In genomic region chr16:75097941-75098897, GRCh38 we compare ENCODE assay signal across 8 cellular contexts. TPM values are rescaled to one million over a fixed set of nuclear protein-coding genes. Genes with fewer than 3 reads are reported as not detected.
DNase-seq lines count a peak whose midpoint lies in the region; ATAC-seq and TF ChIP-seq lines count a peak whose summit lies in the region.

No MANE protein-coding gene starts in this region.

- no peaks in the 10 kb centered on the region for H3K9me3 Mint-ChIP-seq in activated B cell treated with CpG ODN at 0.5 μM for 24 hours

- no peak overlapping the region for H3K4me3 Mint-ChIP-seq in activated B cell treated with CpG ODN at 0.5 μM for 24 hours

- POLR2A ChIA-PET in activated B cell treated with CpG ODN at 0.5 μM for 24 hours (lab: Charles Lee), result interaction anchor here (0.6 kb wide), 1 partner anchor 124 kb away, joined by 3 read pairs; no protein-coding TSS in a partner anchor

- intact Hi-C loops in activated B cell treated with CpG ODN at 0.5 μM for 24 hours (cut with micrococcal nuclease), result no loop called here

- no peaks in the 10 kb centered on the region for H3K36me3 Mint-ChIP-seq in activated B cell treated with CpG ODN at 0.5 μM for 24 hours (ENCODE audit: low read depth)

- H3K27me3 Mint-ChIP-seq in activated B cell treated with CpG ODN at 0.5 μM for 24 hours, result peaks cover 11% of the 10 kb centered on the region

- peak; percentile 49 for ATAC-seq in GM21737 (IDR thresholded peaks at IDR 0.05; ENCODE audit: unreplicated experiment)
- peak; percentile 47 for ATAC-seq in activated B cell treated with CpG ODN at 0.5 μM for 24 hours (ENCODE audit: low read depth)
- no peak for ATAC-seq in HG03439 (IDR thresholded peaks at IDR 0.05; ENCODE audit: unreplicated experiment)
- ATAC-seq in GM18511 (IDR thresholded peaks at IDR 0.05; ENCODE audit: unreplicated experiment), result no peak

- H3K27ac Mint-ChIP-seq in activated B cell treated with CpG ODN at 0.5 μM for 24 hours, result no peak overlapping the region

- DNase-seq in activated B cell treated with CpG ODN at 0.5 μM for 24 hours (no peak), NCI-H69 (lab: John Stamatoyannopoulos, UW) (no peak), HUDEP-2 (lab: John Stamatoyannopoulos, UW; ENCODE audit: unreplicated experiment in 76 of 76) (no peak)
- peak; percentile 53 for DNase-seq in effector CD4-positive, alpha-beta T cell
- DNase-seq in stimulated activated CD4-positive, alpha-beta T cell treated with anti-CD3 and anti-CD28 coated beads, TNF-alpha, amount 100 ng/mL, for 24 hours (ENCODE audit: low read depth in 3 of 3), result peak; percentile 51 to 78 (median 53)

- CTCF ChIA-PET in activated B cell treated with CpG ODN at 0.5 μM for 24 hours (lab: Charles Lee), result interaction anchor here (1.0 to 1.6 kb wide), 2 partner anchors 13 kb away, joined by 3 to 8 read pairs; no protein-coding TSS in a partner anchor

- peaks cover 18% of the 10 kb centered on the region for H3K4me1 Mint-ChIP-seq in activated B cell treated with CpG ODN at 0.5 μM for 24 hours

- no peak for TF ChIP-seq CTCF in activated B cell treated with CpG ODN at 0.5 μM for 24 hours (IDR thresholded peaks at IDR 0.05)

RNA-seq across cellular contexts. Expression of gene LDHD, which starts 18.4 kb away (rescaled TPM):
- not detected in 2 replicates for total RNA-seq in activated B cell treated with CpG ODN at 0.5 μM for 24 hours

RNA-seq across cellular contexts. Expression of gene ZFP1, which starts 50.1 kb away (rescaled TPM):
- 15.4 and 18.5 TPM in 2 replicates for total RNA-seq in activated B cell treated with CpG ODN at 0.5 μM for 24 hours

Comparison
In these comparisons a context has a peak if more than half of its experiments do, and no peak if none do; other contexts are left out.
1. ATAC-seq: peak in GM21737 (single experiment) and activated B cell treated with CpG ODN at 0.5 μM for 24 hours (single experiment); none in HG03439 (single experiment) and GM18511 (single experiment).
2. DNase-seq: peak in effector CD4-positive, alpha-beta T cell (single experiment) and stimulated activated CD4-positive, alpha-beta T cell treated with anti-CD3 and anti-CD28 coated beads, TNF-alpha, amount 100 ng/mL, for 24 hours (3 of 3); none in activated B cell treated with CpG ODN at 0.5 μM for 24 hours (single experiment), NCI-H69 (single experiment) and HUDEP-2 (0 of 76).